8 cellular contexts compared by ENCODE assay signal in the genomic region with DNA sequence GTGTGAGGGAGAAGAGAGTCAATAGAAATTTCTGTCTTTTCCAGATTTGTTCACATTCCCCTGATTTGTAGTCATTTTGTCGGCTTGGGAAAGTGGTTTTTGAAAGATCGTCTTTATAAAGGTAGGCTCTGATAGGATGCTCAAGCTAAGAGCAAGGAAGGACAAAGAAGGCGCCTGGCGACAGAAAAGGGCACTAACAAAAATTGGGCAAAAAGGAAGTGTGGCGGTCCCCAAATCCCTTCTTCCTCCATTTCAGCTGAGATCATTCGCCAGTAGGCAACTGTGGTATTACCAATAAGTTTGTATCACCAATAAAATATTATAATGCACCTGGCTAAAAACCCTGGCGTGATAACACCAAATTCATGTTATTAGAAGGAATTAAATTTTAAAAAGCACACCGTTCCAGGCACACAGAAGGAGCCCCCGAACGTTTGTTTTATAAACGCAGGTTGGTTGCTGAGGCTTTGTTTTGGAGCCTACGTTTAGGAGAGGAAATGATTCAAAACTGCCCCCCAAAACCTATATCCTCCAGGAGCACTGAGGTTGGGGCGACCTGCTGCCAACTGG. TPM values are rescaled to one million over a fixed set of nuclear protein-coding genes. Genes with fewer than 3 reads are reported as not detected.
DNase-seq lines count a peak whose midpoint lies in the region; ATAC-seq, FAIRE-seq and TF ChIP-seq lines count a peak whose summit lies in the region.

No MANE protein-coding gene starts in this region.

- peak overlapping the region; percentile 72 for H3K4me3 Mint-ChIP-seq in activated CD4-positive, alpha-beta T cell treated with anti-CD3 and anti-CD28 coated beads for 36 hours

- intact Hi-C loops in activated CD4-positive, alpha-beta T cell treated with anti-CD3 and anti-CD28 coated beads for 36 hours (cut with DNase I, micrococcal nuclease) = loop anchor here (1.0 to 10.0 kb wide), 17 partner anchors 55 to 1978 kb away; partner anchors contain the start of genes C2orf76 (in 2 of the 2), DBI (in 2 of the 2), EPB41L5 (in 2 of the 2) and TMEM177 (in 2 of the 2)
- intact Hi-C loops in adrenal gland (cut with DNase I) (loop anchor here in 1 of 2 donors (10.0 kb wide), 1 partner anchor 66 kb away; no protein-coding TSS in a partner anchor), HepG2 (cut with micrococcal nuclease; ENCODE audit: unreplicated experiment) (loop anchor here (2.0 kb wide), 1 partner anchor 254 kb away; the partner anchor contains the start of gene EPB41L5)

- H3K79me2 ChIP-seq in HepG2 (ENCODE audit: insufficient read depth, low read length) = peaks cover 38% of the 10 kb centered on the region

- no peaks in the 10 kb centered on the region for H3K9me3 Mint-ChIP-seq in activated CD4-positive, alpha-beta T cell treated with anti-CD3 and anti-CD28 coated beads for 36 hours (ENCODE audit: low read depth)

- peaks cover 38% of the 10 kb centered on the region for H3K4me1 Mint-ChIP-seq in activated CD4-positive, alpha-beta T cell treated with anti-CD3 and anti-CD28 coated beads for 36 hours

- peak overlapping the region in 2 of 4 donors; percentile 85 to 96 for H3K4me3 ChIP-seq in adrenal gland
- peak overlapping the region; percentile 55 to 87 (median 57) for H3K4me3 ChIP-seq in HepG2 (replicated peaks in 1 of 3; ENCODE audit: insufficient read depth in 1 of 3, low read depth in 2 of 3, low read length in 3 of 3)

- 43 to 49% (median 46%) methylated on average over 13 of the region's 13 CpGs for WGBS in adrenal gland, 4 donors
- 44% methylated on average over 13 of the region's 13 CpGs for WGBS in HepG2 (ENCODE audit: low lambda C conversion rate)

- no peak for FAIRE-seq in HepG2 (lab: Jason Lieb, UNC)

- H3K9ac ChIP-seq in HepG2 (ENCODE audit: insufficient read depth, low read depth, low read length) = peak overlapping the region; percentile 89

- H4K20me1 ChIP-seq in HepG2 (ENCODE audit: insufficient read depth, low read length) = no peaks in the 10 kb centered on the region

- H3K27me3 ChIP-seq in adrenal gland (no peaks in the 10 kb centered on the region), HepG2 (ENCODE audit: control insufficient read depth in 1 of 2, insufficient read depth in 2 of 2, low read length in 2 of 2) (no peaks in the 10 kb centered on the region; a peak in 1 of 5 replicates)

- peak overlapping the region in 4 of 5 donors; percentile 93 to 96 (median 96) for H3K27ac ChIP-seq in adrenal gland
- peak overlapping the region; percentile 91 for H3K27ac ChIP-seq in HepG2 (ENCODE audit: extremely low read length, insufficient read depth, low read length)
- H3K27ac ChIP-seq in temporal lobe (ENCODE audit: low read depth, low read length) = peak overlapping the region; percentile 87

- no peaks in the 10 kb centered on the region for H3K9me3 ChIP-seq in adrenal gland (replicated peaks in 1 of 3)
- no peaks in the 10 kb centered on the region for H3K9me3 ChIP-seq in HepG2 (ENCODE audit: low read length)

- no peak for TF ChIP-seq RAD21 in HepG2 (CRISPR knock-in tag; IDR thresholded peaks at IDR 0.05)

- peaks cover 12 to 34% of the 10 kb centered on the region in 2 donors for H3K4me1 ChIP-seq in adrenal gland (replicated peaks in 1 of 2)
- H3K4me1 ChIP-seq in HepG2 (ENCODE audit: insufficient read depth, low read length) = peaks cover 50% of the 10 kb centered on the region

- POLR2A ChIA-PET in activated CD4-positive, alpha-beta T cell treated with anti-CD3 and anti-CD28 coated beads for 36 hours (lab: Charles Lee) = interaction anchor here (0.6 to 1.0 kb wide), 2 partner anchors 254 to 474 kb away, joined by 3 read pairs; partner anchors contain the start of gene EPB41L5
- POLR2A ChIA-PET in HepG2 (lab: Yijun Ruan, JAX) = interaction anchor here (1.0 to 2.6 kb wide), 11 partner anchors 10 to 254 kb away, joined by 3 to 14 read pairs (median 3); partner anchors contain the start of genes EPB41L5 and TMEM177

- peak overlapping the region; percentile 93 for H3K27ac Mint-ChIP-seq in activated CD4-positive, alpha-beta T cell treated with anti-CD3 and anti-CD28 coated beads for 36 hours

- in situ Hi-C loops in HepG2 (cut with HindIII; ENCODE audit: extremely low pct_ligation_motif_present, low pct_unique_long_range_greater_than_20kb) = loop anchor here (5.0 kb wide), 1 partner anchor 53 kb away; no protein-coding TSS in a partner anchor

- H3K4me2 ChIP-seq in HepG2 (ENCODE audit: low read depth, low read length) = peak overlapping the region; percentile 95

- peak overlapping the region; percentile 77 for H2AFZ ChIP-seq in HepG2 (ENCODE audit: low read length)

- no peaks in the 10 kb centered on the region for H3K27me3 Mint-ChIP-seq in activated CD4-positive, alpha-beta T cell treated with anti-CD3 and anti-CD28 coated beads for 36 hours

- H3K36me3 ChIP-seq in adrenal gland (replicated peaks in 1 of 2) (no peaks in the 10 kb centered on the region), HepG2 (replicated peaks in 1 of 2; ENCODE audit: control insufficient read depth in 1 of 2, insufficient read depth in 2 of 2, low read length in 2 of 2) (no peaks in the 10 kb centered on the region)

- CTCF ChIA-PET in activated CD4-positive, alpha-beta T cell treated with anti-CD3 and anti-CD28 coated beads for 36 hours (lab: Charles Lee) = interaction anchor here (0.6 to 1.5 kb wide), 3 partner anchors 14 to 64 kb away, joined by 3 read pairs; no protein-coding TSS in a partner anchor
- CTCF ChIA-PET in HepG2 (lab: Yijun Ruan, JAX; ENCODE audit: low intra/inter-chr PET ratio, low total read pairs) = no interaction called here

- peaks cover 2% of the 10 kb centered on the region for H3K36me3 Mint-ChIP-seq in activated CD4-positive, alpha-beta T cell treated with anti-CD3 and anti-CD28 coated beads for 36 hours (ENCODE audit: low read depth)

- no peak for DNase-seq in activated CD4-positive, alpha-beta T cell treated with anti-CD3 and anti-CD28 coated beads for 36 hours
- DNase-seq in activated CD4-positive, alpha-beta T cell treated with anti-CD3 and anti-CD28 coated beads for 48 hours = no peak
- no peak for DNase-seq in adrenal gland
- no peak for DNase-seq in HepG2 (ENCODE audit: low spot score)
- no peak for DNase-seq in mesenteric fat pad (ENCODE audit: low spot score)
- no peak for DNase-seq in iPS-NIHi7 (ENCODE audit: extremely low spot score)
- no peak for DNase-seq in iPS-NIHi11 (ENCODE audit: low spot score)

- TF ChIP-seq POLR2A in adrenal gland (IDR thresholded peaks at IDR 0.05) (no peak), HepG2 (IDR thresholded peaks at IDR 0.05; ENCODE audit: insufficient read depth in 1 of 2, low read depth in 2 of 2, low read length in 2 of 2) (no peak)

- TF ChIP-seq EP300 in HepG2 (IDR thresholded peaks at IDR 0.05; ENCODE audit: low read depth in 2 of 2, low read length in 2 of 2) (0 out of 4 replicates have a peak, but pooled peaks of 1 of the 2 experiments have one; percentile 12), HepG2 (CRISPR knock-in tag; IDR thresholded peaks at IDR 0.05; ENCODE audit: borderline replicate concordance) (no peak)

- no peak for ATAC-seq in activated CD4-positive, alpha-beta T cell treated with anti-CD3 and anti-CD28 coated beads for 36 hours
- ATAC-seq in HepG2 = no peak

- TF ChIP-seq CTCF in adrenal gland (IDR thresholded peaks at IDR 0.05) (no peak), HepG2 (CRISPR knock-in tag; IDR thresholded peaks at IDR 0.05) (no peak)

- BruUV-seq in HepG2 (replicated peaks; lab: Mats Ljungman, UMichigan) = TSS peak; percentile 91

TF ChIP-seq in HepG2, 621 proteins besides CTCF, POLR2A, EP300 and RAD21 (continues in another document):
- TF ChIP-seq ZFP36 (IDR thresholded peaks at IDR 0.05; ENCODE audit: borderline replicate concordance, low read depth, low read length, partially characterized antibody) (no peak), ZNF709 (CRISPR knock-in tag; IDR thresholded peaks at IDR 0.05) (no peak)
- TF ChIP-seq, protein P1, sequence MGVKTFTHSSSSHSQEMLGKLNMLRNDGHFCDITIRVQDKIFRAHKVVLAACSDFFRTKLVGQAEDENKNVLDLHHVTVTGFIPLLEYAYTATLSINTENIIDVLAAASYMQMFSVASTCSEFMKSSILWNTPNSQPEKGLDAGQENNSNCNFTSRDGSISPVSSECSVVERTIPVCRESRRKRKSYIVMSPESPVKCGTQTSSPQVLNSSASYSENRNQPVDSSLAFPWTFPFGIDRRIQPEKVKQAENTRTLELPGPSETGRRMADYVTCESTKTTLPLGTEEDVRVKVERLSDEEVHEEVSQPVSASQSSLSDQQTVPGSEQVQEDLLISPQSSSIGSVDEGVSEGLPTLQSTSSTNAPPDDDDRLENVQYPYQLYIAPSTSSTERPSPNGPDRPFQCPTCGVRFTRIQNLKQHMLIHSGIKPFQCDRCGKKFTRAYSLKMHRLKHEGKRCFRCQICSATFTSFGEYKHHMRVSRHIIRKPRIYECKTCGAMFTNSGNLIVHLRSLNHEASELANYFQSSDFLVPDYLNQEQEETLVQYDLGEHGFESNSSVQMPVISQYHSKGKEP (CRISPR knock-in tag; IDR thresholded peaks at IDR 0.05) = no peak

RNA-seq across cellular contexts. Expression of gene PTPN4, which starts 0.8 kb away (rescaled TPM):
- 10 to 100 TPM; 32.4 to 38.0 TPM for total RNA-seq in activated CD4-positive, alpha-beta T cell treated with anti-CD3 and anti-CD28 coated beads for 36 hours
- 10 to 100 TPM; 28.8 to 53.3 (median 41.1) TPM for total RNA-seq in adrenal gland
- polyA plus RNA-seq in adrenal gland = 10 to 100 TPM in 1 of 3 donors, 1 to 10 TPM in 2; 5.2 to 18.9 (median 5.4) TPM
- 34.6 and 40.4 TPM in 2 replicates for total RNA-seq in HepG2 (2016; rRNA removed; fragmentation: Illumina TruSeq; extraction: Trizol)
- total RNA-seq in HepG2 (2016; cell fraction: cytosol; rRNA removed; fragmentation: Illumina TruSeq; extraction: Trizol; ENCODE audit: low read depth) = 42.5 and 43.6 TPM in 2 replicates
- 38.0 and 42.0 TPM in 2 replicates for total RNA-seq in HepG2 (2016; cell fraction: insoluble cytoplasmic fraction; rRNA removed; fragmentation: Illumina TruSeq; extraction: Trizol)
- 38.5 and 42.3 TPM in 2 replicates for total RNA-seq in HepG2 (2016; cell fraction: membrane; rRNA removed; fragmentation: Illumina TruSeq; extraction: Trizol)
- total RNA-seq in HepG2 (2016; cell fraction: nucleus; rRNA removed; fragmentation: Illumina TruSeq; extraction: Trizol) = 46.5 and 59.3 TPM in 2 replicates
- polyA plus RNA-seq in HepG2 (2011; rRNA removed) = 20.3 and 21.7 TPM in 2 replicates
- 5.8 and 7.6 TPM in 2 replicates for polyA plus RNA-seq in HepG2 (2011; cell fraction: cytosol; rRNA removed)
- polyA plus RNA-seq in HepG2 (2011; cell fraction: nucleus; rRNA removed) = 21.9 and 22.6 TPM in 2 replicates
- polyA plus RNA-seq in HepG2 (2012) = 8.1 and 8.3 TPM in 2 replicates
- 3.4 and 4.0 TPM in 2 replicates for polyA plus RNA-seq in HepG2 (2016; cell fraction: cytosol; fragmentation: Illumina TruSeq; extraction: Trizol; ENCODE audit: low read depth)
- polyA plus RNA-seq in HepG2 (2016; cell fraction: insoluble cytoplasmic fraction; fragmentation: Illumina TruSeq; extraction: Trizol; ENCODE audit: low read depth) = 16.3 and 19.3 TPM in 2 replicates
- polyA plus RNA-seq in HepG2 (2016; cell fraction: membrane; fragmentation: Illumina TruSeq; extraction: Trizol; ENCODE audit: low read depth) = 5.1 and 9.5 TPM in 2 replicates
- 17.2 and 24.4 TPM in 2 replicates for polyA plus RNA-seq in HepG2 (2016; cell fraction: nucleus; fragmentation: Illumina TruSeq; extraction: Trizol; ENCODE audit: insufficient read depth, low read depth)
- polyA minus RNA-seq in HepG2 (2011; rRNA and poly(A)+ RNA removed; ENCODE audit: low replicate concordance) = 60.8 and 71.6 TPM in 2 replicates
- polyA minus RNA-seq in HepG2 (2011; cell fraction: cytosol; rRNA and poly(A)+ RNA removed) = 27.8 and 28.0 TPM in 2 replicates
- 139 and 141 TPM in 2 replicates for polyA minus RNA-seq in HepG2 (2011; cell fraction: nucleus; rRNA and poly(A)+ RNA removed)
- 92.2 TPM for total RNA-seq in temporal lobe
- total RNA-seq in mesenteric fat pad = 45.9 TPM
